In genomic region chr11:57940044-57940781, GRCh38 we compare ENCODE assay signal across 22 cellular contexts.
"Had no signal": no experiment of that assay in that cellular context is flagged by ENCODE, and none has a peak within 500 bp of the region (broad histone marks: within the 10 kb centered on the region; RNA-seq: fewer than 3 reads in every experiment).

No MANE protein-coding gene starts in this region.

- H3K4me1 ChIP-seq: lower lobe of right lung, neural progenitor cell, right atrium auricular region, sigmoid colon had no signal

- H2AFZ ChIP-seq: neural progenitor cell had no signal

- H3K27me3 ChIP-seq: dorsolateral prefrontal cortex, neural progenitor cell, ovary, right atrium auricular region, sigmoid colon had no signal

- H3K4me1 Mint-ChIP-seq: immature natural killer cell, neural progenitor cell had no signal

- DNase-seq: central memory CD4-positive, alpha-beta T cell; cortex of kidney; dorsolateral prefrontal cortex; effector CD8-positive, alpha-beta T cell; immature natural killer cell; kidney; left cardiac atrium; left ventricle myocardium inferior; lower lobe of right lung; mesenchymal stem cell; nucleus accumbens; ovary; sigmoid colon; stimulated activated CD4-positive, alpha-beta T cell treated with anti-CD3 and anti-CD28 coated beads, Interleukin-2, amount 100 ng/mL, for 48 hours; stimulated activated naive CD4-positive, alpha-beta T cell treated with Interleukin-2 at 50 U/mL for 16 hours; trophoblast cell had no signal

- FAIRE-seq: frontal cortex, kidney, urothelium cell line had no signal

- H3K36me3 ChIP-seq: left ventricle myocardium inferior, lower lobe of right lung, neural progenitor cell, ovary, right atrium auricular region, sigmoid colon had no signal

- ATAC-seq: left cardiac atrium; lower lobe of right lung; natural killer cell treated with Interleukin-12 subunit alpha and Interleukin-12 subunit beta and Interleukin-15 and Interleukin-18, amount 100 ng/mL, for 72 hours had no signal

- H3K36me3 Mint-ChIP-seq: immature natural killer cell; natural killer cell treated with Interleukin-12 subunit alpha and Interleukin-12 subunit beta and Interleukin-15 and Interleukin-18, amount 100 ng/mL, for 72 hours; neural progenitor cell had no signal

- H3K27ac ChIP-seq: dorsolateral prefrontal cortex, left ventricle myocardium inferior, lower lobe of right lung, neural progenitor cell, ovary, right atrium auricular region, sigmoid colon had no signal

- H3K27ac Mint-ChIP-seq: immature natural killer cell; natural killer cell treated with Interleukin-12 subunit alpha and Interleukin-12 subunit beta and Interleukin-15 and Interleukin-18, amount 100 ng/mL, for 72 hours; neural progenitor cell had no signal

- H3K9me3 Mint-ChIP-seq: natural killer cell treated with Interleukin-12 subunit alpha and Interleukin-12 subunit beta and Interleukin-15 and Interleukin-18, amount 100 ng/mL, for 72 hours; neural progenitor cell had no signal

- H3K4me3 Mint-ChIP-seq: immature natural killer cell; natural killer cell treated with Interleukin-12 subunit alpha and Interleukin-12 subunit beta and Interleukin-15 and Interleukin-18, amount 100 ng/mL, for 72 hours; neural progenitor cell had no signal

- H3K4me2 ChIP-seq: neural progenitor cell, smooth muscle cell had no signal

- H3K4me3 ChIP-seq: dorsolateral prefrontal cortex, left ventricle myocardium inferior, lower lobe of right lung, neural progenitor cell, ovary, right atrium auricular region, sigmoid colon, smooth muscle cell had no signal

- H3K9ac ChIP-seq: neural progenitor cell had no signal

- H3K9me3 ChIP-seq: left ventricle myocardium inferior, lower lobe of right lung, ovary, right atrium auricular region, sigmoid colon had no signal
